Comparison of ENCODE assay signal across 14 cellular contexts in the genomic region with DNA sequence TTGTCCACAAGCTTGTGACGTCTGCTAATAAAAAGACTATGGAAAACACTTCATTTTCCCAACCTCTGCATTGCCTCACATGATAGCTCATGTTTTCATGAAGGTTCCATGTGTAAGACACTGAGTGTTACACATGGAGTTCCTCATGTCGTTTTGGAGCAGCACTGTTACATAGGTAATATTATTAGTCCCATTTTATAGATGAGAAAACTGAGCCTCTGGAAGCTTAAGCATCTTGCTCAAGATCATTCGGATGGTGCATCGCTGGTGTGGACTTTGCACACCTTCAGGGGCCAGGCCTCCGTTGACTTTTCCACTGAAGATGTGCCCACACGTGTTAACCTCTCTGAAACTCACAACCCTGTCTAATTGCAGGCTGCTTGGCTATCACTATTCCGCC.
A peak's percentile ranks its signal among the peaks of the same experiment; 100 is the strongest.
DNase-seq lines count a peak whose midpoint lies in the region; ATAC-seq and TF ChIP-seq lines count a peak whose summit lies in the region.
"Had no signal": no experiment of that assay in that cellular context is flagged by ENCODE, and none has a peak within 500 bp of the region (broad histone marks: within the 10 kb centered on the region; RNA-seq: fewer than 3 reads in every experiment).

No MANE protein-coding gene starts in this region.

- no peaks in the 10 kb centered on the region for H3K9me3 Mint-ChIP-seq in CD8-positive, alpha-beta T cell
- no peaks in the 10 kb centered on the region for H3K9me3 Mint-ChIP-seq in T-cell
- H3K9me3 Mint-ChIP-seq in naive thymus-derived CD8-positive, alpha-beta T cell: no peaks in the 10 kb centered on the region

- H3K27me3 ChIP-seq in ACC112 (ENCODE audit: insufficient read depth, low read length): no peaks in the 10 kb centered on the region
- no peaks in the 10 kb centered on the region for H3K27me3 ChIP-seq in CD8-positive, alpha-beta T cell (ENCODE audit: insufficient read depth, low read length)

- H3K36me3 Mint-ChIP-seq in CD8-positive, alpha-beta T cell: no peaks in the 10 kb centered on the region
- no peaks in the 10 kb centered on the region for H3K36me3 Mint-ChIP-seq in T-cell
- no peaks in the 10 kb centered on the region for H3K36me3 Mint-ChIP-seq in naive thymus-derived CD8-positive, alpha-beta T cell

- H3K27ac Mint-ChIP-seq in CD8-positive, alpha-beta T cell: peak overlapping the region; percentile 88
- H3K27ac Mint-ChIP-seq in T-cell: peak overlapping the region; percentile 2 to 44
- H3K27ac Mint-ChIP-seq in naive thymus-derived CD8-positive, alpha-beta T cell: peak overlapping the region in 7 of 10 donors; percentile 43 to 86 (median 84)

- H3K36me3 ChIP-seq in ACC112 (ENCODE audit: insufficient read depth, low read length): no peaks in the 10 kb centered on the region
- no peaks in the 10 kb centered on the region for H3K36me3 ChIP-seq in CD8-positive, alpha-beta T cell (ENCODE audit: insufficient read depth, low read length)

- POLR2A ChIA-PET in CD8-positive, alpha-beta T cell (lab: Charles Lee): interaction anchor here (1.3 to 2.2 kb wide), 3 partner anchors 11 to 164 kb away, joined by 5 to 7 read pairs (median 6); no protein-coding TSS in a partner anchor
- POLR2A ChIA-PET in T-cell (lab: Charles Lee): no interaction called here
- POLR2A ChIA-PET in naive thymus-derived CD8-positive, alpha-beta T cell (lab: Charles Lee): no interaction called here

- H3K4me3 ChIP-seq in ACC112 (ENCODE audit: low read depth, low read length): 0 out of 2 replicates have a peak overlapping the region, but pooled peaks have one; percentile 54
- H3K4me3 ChIP-seq in CD8-positive, alpha-beta T cell (ENCODE audit: low read depth, low read length): no peak overlapping the region

- no peaks in the 10 kb centered on the region for H3K79me2 ChIP-seq in ACC112 (ENCODE audit: control insufficient read depth, insufficient read depth, low read length, unreplicated experiment)

- H3K4me1 ChIP-seq in ACC112 (ENCODE audit: control insufficient read depth, insufficient read depth, low read length, unreplicated experiment): peaks cover 21% of the 10 kb centered on the region
- H3K4me1 ChIP-seq in CD8-positive, alpha-beta T cell (ENCODE audit: insufficient read depth, low read length): peaks cover 15% of the 10 kb centered on the region

- intact Hi-C loops in CD8-positive, alpha-beta T cell (cut with DNase I, micrococcal nuclease): loop anchor here in 1 of 2 experiments (5.0 kb wide), 1 partner anchor 793 kb away; no protein-coding TSS in a partner anchor

- no peak for ATAC-seq in CD8-positive, alpha-beta T cell
- ATAC-seq in T-cell (replicated peaks in 1 of 4): no peak
- no peak for ATAC-seq in naive thymus-derived CD8-positive, alpha-beta T cell
- ATAC-seq in GM18868 (IDR thresholded peaks at IDR 0.05; ENCODE audit: unreplicated experiment): no peak
- ATAC-seq in GM21717 (IDR thresholded peaks at IDR 0.05; ENCODE audit: unreplicated experiment): no peak
- ATAC-seq: HCT116 had no signal

- TF ChIP-seq CTCF in CD8-positive, alpha-beta T cell (IDR thresholded peaks at IDR 0.05): no peak

- peak overlapping the region; percentile 26 for H3K4me3 Mint-ChIP-seq in CD8-positive, alpha-beta T cell
- H3K4me3 Mint-ChIP-seq in T-cell: peak overlapping the region in 1 of 3 donors; percentile 28
- H3K4me3 Mint-ChIP-seq in naive thymus-derived CD8-positive, alpha-beta T cell: peak overlapping the region in 5 of 10 donors; percentile 25 to 78 (median 59)

- CTCF ChIA-PET in CD8-positive, alpha-beta T cell (lab: Charles Lee): interaction anchor here (1.2 to 3.4 kb wide), 5 partner anchors 33 to 241 kb away, joined by 3 to 32 read pairs (median 3); no protein-coding TSS in a partner anchor
- CTCF ChIA-PET in T-cell (lab: Charles Lee): interaction anchor here (1.0 to 2.1 kb wide), 4 partner anchors 164 to 242 kb away, joined by 3 to 6 read pairs (median 3); no protein-coding TSS in a partner anchor

- no peaks in the 10 kb centered on the region for H3K9me3 ChIP-seq in CD8-positive, alpha-beta T cell (ENCODE audit: low read length)

- H3K4me1 Mint-ChIP-seq in CD8-positive, alpha-beta T cell (ENCODE audit: low read depth): peaks cover 36% of the 10 kb centered on the region
- H3K4me1 Mint-ChIP-seq in T-cell: peaks cover 19 to 42% (median 27%) of the 10 kb centered on the region in 3 donors
- H3K4me1 Mint-ChIP-seq in naive thymus-derived CD8-positive, alpha-beta T cell: peaks cover 5 to 61% (median 30%) of the 10 kb centered on the region in 4 donors

- no peak for DNase-seq in CD8-positive, alpha-beta T cell
- DNase-seq in T-cell (no peak), substantia nigra (lab: John Stamatoyannopoulos, UW) (no peak), Ammon's horn (ENCODE audit: low spot score) (no peak)
- no peak for DNase-seq in naive thymus-derived CD8-positive, alpha-beta T cell
- DNase-seq: COR-L47, NCI-H187, NCI-H446, NCI-H748 treated with DMSO at 0.1 percent for 48 hours, SHP77 treated with DMSO at 0.1 percent for 48 hours had no signal

- H3K27me3 Mint-ChIP-seq in CD8-positive, alpha-beta T cell (ENCODE audit: low read depth): peaks cover 1% of the 10 kb centered on the region
- H3K27me3 Mint-ChIP-seq in T-cell: peaks cover 0 to 3% of the 10 kb centered on the region in 2 donors
- peaks cover 0 to 9% (median 0%) of the 10 kb centered on the region in 5 donors for H3K27me3 Mint-ChIP-seq in naive thymus-derived CD8-positive, alpha-beta T cell

- H3K27ac ChIP-seq in ACC112 (ENCODE audit: low read depth, low read length) (peak overlapping the region; percentile 68), substantia nigra (ENCODE audit: low read depth, low read length, poor library complexity, severe bottlenecking) (no peak overlapping the region)
- no peak overlapping the region for H3K27ac ChIP-seq in CD8-positive, alpha-beta T cell (ENCODE audit: low read depth, low read length)

- peak overlapping the region; percentile 23 for H2AFZ ChIP-seq in ACC112 (ENCODE audit: low read length, unreplicated experiment)

Comparison
In these comparisons a context has a peak if more than half of its experiments do, and no peak if none do; other contexts are left out.
1. H3K27ac Mint-ChIP-seq: peak in every context shown above with its lines; median percentile 88 in CD8-positive, alpha-beta T cell; 84 in naive thymus-derived CD8-positive, alpha-beta T cell; 23 in T-cell.